ENCODE assay signal across 8 cellular contexts in genomic region chr17:29778936-29779811, GRCh38.
DNase-seq lines count a peak whose midpoint lies in the region; ATAC-seq and TF ChIP-seq lines count a peak whose summit lies in the region.

No MANE protein-coding gene starts in this region.

- H3K79me2 ChIP-seq in OCI-LY7 (ENCODE audit: insufficient read depth, low read depth, low read length), result no peaks in the 10 kb centered on the region

- H4K20me1 ChIP-seq in OCI-LY7 (ENCODE audit: insufficient read depth, low read length), result no peaks in the 10 kb centered on the region

- H3K27ac ChIP-seq in OCI-LY7 (ENCODE audit: low read depth, low read length, poor library complexity, severe bottlenecking), result no peak overlapping the region

- H2AFZ ChIP-seq in OCI-LY7 (ENCODE audit: low read length), result no peak overlapping the region

- peak overlapping the region in 6 of 10 donors; percentile 2 to 71 (median 54) for H3K27ac Mint-ChIP-seq in naive thymus-derived CD8-positive, alpha-beta T cell
- H3K27ac Mint-ChIP-seq in stimulated activated memory B cell treated with anti-CD40 and anti-IgM and Interleukin-4, amounts not matched to agents 10 μg/mL and 1 μg/mL and 100 μg/mL, for 72 hours, result no peak overlapping the region

- H3K36me3 ChIP-seq in OCI-LY7 (ENCODE audit: insufficient read depth, low read length), result peaks cover 28% of the 10 kb centered on the region

- no peaks in the 10 kb centered on the region for H3K9me3 ChIP-seq in OCI-LY7 (ENCODE audit: low read length)

- H3K9me2 ChIP-seq in OCI-LY7 (ENCODE audit: insufficient read depth, low read length), result no peaks in the 10 kb centered on the region

- ATAC-seq in HG03432 (IDR thresholded peaks at IDR 0.05; ENCODE audit: unreplicated experiment), result peak; percentile 52
- peak; percentile 98 to 100 for ATAC-seq in naive thymus-derived CD8-positive, alpha-beta T cell
- ATAC-seq in stimulated activated memory B cell treated with anti-CD40 and anti-IgM and Interleukin-4, amounts not matched to agents 10 μg/mL and 1 μg/mL and 100 μg/mL, for 72 hours, result peak; percentile 96
- no peak for ATAC-seq in HG03139 (IDR thresholded peaks at IDR 0.05; ENCODE audit: unreplicated experiment)

- CTCF ChIA-PET in OCI-LY7 (lab: Charles Lee; ENCODE audit: unreplicated experiment), result interaction anchor here (1.1 kb wide), 1 partner anchor 162 kb away, joined by 5 read pairs; no protein-coding TSS in a partner anchor

- H3K4me3 ChIP-seq in OCI-LY7 (ENCODE audit: low read depth, low read length, poor library complexity, severe bottlenecking) (no peak overlapping the region), epithelial cell of proximal tubule (ENCODE audit: low read depth, low read length) (no peak overlapping the region)

- no peak overlapping the region for H3K4me3 Mint-ChIP-seq in naive thymus-derived CD8-positive, alpha-beta T cell
- H3K4me3 Mint-ChIP-seq in stimulated activated memory B cell treated with anti-CD40 and anti-IgM and Interleukin-4, amounts not matched to agents 10 μg/mL and 1 μg/mL and 100 μg/mL, for 72 hours, result no peak overlapping the region

- TF ChIP-seq CTCF in OCI-LY7 (conservative IDR thresholded peaks at IDR 0.05; ENCODE audit: low read length), result peak; percentile 95
- TF ChIP-seq CTCF in epithelial cell of proximal tubule (conservative IDR thresholded peaks at IDR 0.05; ENCODE audit: low read depth, low read length), result peak; percentile 79

- H3K4me2 ChIP-seq in OCI-LY7 (ENCODE audit: low read length), result peak overlapping the region; percentile 40

- peaks cover 0 to 6% (median 2%) of the 10 kb centered on the region in 3 donors for H3K36me3 Mint-ChIP-seq in naive thymus-derived CD8-positive, alpha-beta T cell
- H3K36me3 Mint-ChIP-seq in stimulated activated memory B cell treated with anti-CD40 and anti-IgM and Interleukin-4, amounts not matched to agents 10 μg/mL and 1 μg/mL and 100 μg/mL, for 72 hours, result peaks cover 5% of the 10 kb centered on the region

- POLR2A ChIA-PET in OCI-LY7 (lab: Charles Lee), result interaction anchor here (0.6 to 2.2 kb wide), 7 partner anchors 11 to 629 kb away, joined by 3 to 8 read pairs (median 4); no protein-coding TSS in a partner anchor
- POLR2A ChIA-PET in naive thymus-derived CD8-positive, alpha-beta T cell (lab: Charles Lee), result interaction anchor here (0.7 to 1.6 kb wide), 12 partner anchors 18 to 197 kb away, joined by 3 to 7 read pairs (median 4); no protein-coding TSS in a partner anchor

- H3K9me3 Mint-ChIP-seq in naive thymus-derived CD8-positive, alpha-beta T cell, result no peaks in the 10 kb centered on the region
- H3K9me3 Mint-ChIP-seq in stimulated activated memory B cell treated with anti-CD40 and anti-IgM and Interleukin-4, amounts not matched to agents 10 μg/mL and 1 μg/mL and 100 μg/mL, for 72 hours, result no peaks in the 10 kb centered on the region

- H3K27me3 Mint-ChIP-seq in naive thymus-derived CD8-positive, alpha-beta T cell, result no peaks in the 10 kb centered on the region
- no peaks in the 10 kb centered on the region for H3K27me3 Mint-ChIP-seq in stimulated activated memory B cell treated with anti-CD40 and anti-IgM and Interleukin-4, amounts not matched to agents 10 μg/mL and 1 μg/mL and 100 μg/mL, for 72 hours

- H3K4me1 ChIP-seq in OCI-LY7 (ENCODE audit: insufficient read depth, low read length, poor library complexity, severe bottlenecking), result peaks cover 10% of the 10 kb centered on the region

- H3K4me1 Mint-ChIP-seq in naive thymus-derived CD8-positive, alpha-beta T cell, result peaks cover 0 to 9% (median 8%) of the 10 kb centered on the region in 4 donors
- H3K4me1 Mint-ChIP-seq in stimulated activated memory B cell treated with anti-CD40 and anti-IgM and Interleukin-4, amounts not matched to agents 10 μg/mL and 1 μg/mL and 100 μg/mL, for 72 hours, result peaks cover 16% of the 10 kb centered on the region

- intact Hi-C loops in OCI-LY7 (cut with micrococcal nuclease; ENCODE audit: unreplicated experiment), result loop anchor here (1.0 kb wide), 2 partner anchors 140 to 160 kb away; no protein-coding TSS in a partner anchor

- DNase-seq in DMS53 treated with DMSO at 0.1 percent for 48 hours (lab: John Stamatoyannopoulos, UW; ENCODE audit: unreplicated experiment) (peak; percentile 11), OCI-LY7 (ENCODE audit: low spot score) (peak; percentile 79), epithelial cell of proximal tubule (ENCODE audit: low read depth) (no peak)
- peak; percentile 88 for DNase-seq in activated CD8-positive, alpha-beta memory T cell treated with anti-CD3 and anti-CD28 coated beads, Interleukin-2, amount 50 U/mL, for 4 hours
- peak; percentile 63 to 86 (median 76) for DNase-seq in naive thymus-derived CD8-positive, alpha-beta T cell

- BruUV-seq in OCI-LY7 (replicated peaks; lab: Mats Ljungman, UMichigan), result no TSS peak
